Comparison of ENCODE assay signal across 20 cellular contexts in the genomic region with DNA sequence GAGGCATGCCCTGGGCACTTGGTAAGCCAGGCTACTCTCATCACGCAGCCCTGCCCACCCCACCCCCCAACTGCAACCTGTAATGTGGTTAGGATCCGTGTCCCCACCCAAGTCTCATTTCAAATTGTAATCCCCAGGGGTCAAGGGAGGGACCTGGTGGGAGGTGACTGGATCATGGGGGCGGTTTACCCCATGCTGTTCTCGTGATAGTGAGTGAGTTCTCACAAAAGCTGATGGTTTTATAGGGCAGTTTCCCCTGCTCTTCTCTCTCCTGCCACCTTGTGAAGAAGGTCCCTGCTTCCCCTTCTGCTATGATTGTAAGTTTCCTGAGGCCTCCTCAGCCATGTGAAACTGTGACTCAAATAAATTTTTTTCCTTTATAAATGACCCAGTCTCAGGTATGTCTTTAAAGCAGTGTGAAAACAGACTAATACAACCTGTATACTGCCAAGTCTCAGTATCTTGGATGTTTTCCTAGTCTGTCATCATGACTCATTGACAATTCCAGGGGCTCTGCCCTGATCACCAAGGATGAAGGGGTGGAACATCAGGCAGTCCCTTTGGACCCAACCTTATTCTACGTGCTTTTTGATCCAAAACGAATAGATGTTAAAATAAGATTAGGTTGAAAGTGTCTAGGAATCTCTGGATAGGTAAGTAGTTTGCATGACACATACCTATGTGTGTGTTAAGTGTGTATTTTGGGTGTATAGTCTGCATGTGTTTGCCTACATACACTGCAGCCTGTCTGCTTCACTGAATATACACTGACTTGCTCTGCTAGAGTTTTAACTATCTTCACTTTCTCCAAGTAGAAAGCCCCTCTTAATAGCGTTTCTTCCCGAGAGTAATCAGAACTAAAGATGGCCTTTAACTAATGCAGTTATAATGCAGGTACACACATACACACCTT.
DNase-seq lines count a peak whose midpoint lies in the region; ATAC-seq, FAIRE-seq and TF ChIP-seq lines count a peak whose summit lies in the region.
"Had no signal": no experiment of that assay in that cellular context is flagged by ENCODE, and none has a peak within 500 bp of the region (broad histone marks: within the 10 kb centered on the region; RNA-seq: fewer than 3 reads in every experiment).

No MANE protein-coding gene starts in this region.

- TF ChIP-seq CTCF in AG10803 (conservative IDR thresholded peaks at IDR 0.05; ENCODE audit: low read length) = no peak
- TF ChIP-seq CTCF in bronchial epithelial cell (IDR thresholded peaks at IDR 0.05; ENCODE audit: insufficient read depth, low read length, severe bottlenecking) = no peak
- no peak for TF ChIP-seq CTCF in nephron progenitor cell (IDR thresholded peaks at IDR 0.05)

- DNase-seq in AG10803 (ENCODE audit: low read depth) (peak; percentile 30), M059J (ENCODE audit: low read depth) (peak; percentile 32), bronchial epithelial cell (ENCODE audit: low read depth) (peak; percentile 88), nephron progenitor cell (no peak), SHP77 (lab: John Stamatoyannopoulos, UW) (no peak), dedifferentiated amniotic fluid mesenchymal stem cell (ENCODE audit: extremely low spot score) (no peak)
- DNase-seq in activated T-cell treated with anti-CD3 and anti-CD28 coated beads, Interleukin-2, amount 50 U/mL, for 24 hours = no peak
- DNase-seq: activated CD4-positive, alpha-beta memory T cell treated with anti-CD3 and anti-CD28 coated beads, Interleukin-2, amount 10 ng/mL, durations not matched to agents 7 days and 5 days; activated T-cell treated with anti-CD3 and anti-CD28 coated beads, Interleukin-2, amount 50 U/mL, for 48 hours; KG1; natural killer cell; NCI-H1092 treated with DMSO at 0.1 percent for 48 hours; NCI-H526; SHP77 treated with DMSO at 0.1 percent for 48 hours; stimulated activated CD4-positive, alpha-beta T cell treated with anti-CD3 and anti-CD28 coated beads, Interleukin-2, amount 100 ng/mL, for 48 hours; stomach; T-helper 17 cell had no signal

- H3K4me3 ChIP-seq in AG10803 (ENCODE audit: low read length) = no peak overlapping the region
- H3K4me3 ChIP-seq in bronchial epithelial cell (ENCODE audit: low read depth, low read length) = no peak overlapping the region
- H3K4me3 ChIP-seq: stomach had no signal

- no peak for FAIRE-seq in bronchial epithelial cell (lab: Jason Lieb, UNC)
- FAIRE-seq: colon had no signal

- peak overlapping the region; percentile 64 for H3K27ac Mint-ChIP-seq in nephron progenitor cell
- H3K27ac Mint-ChIP-seq in activated T-cell treated with anti-CD3 and anti-CD28 coated beads, Interleukin-2, amount 50 U/mL, for 24 hours = no peak overlapping the region
- H3K27ac Mint-ChIP-seq: activated CD4-positive, alpha-beta memory T cell treated with anti-CD3 and anti-CD28 coated beads, Interleukin-2, amount 10 ng/mL, durations not matched to agents 7 days and 5 days; activated naive CD4-positive, alpha-beta T cell treated with anti-CD3 and anti-CD28 coated beads, Interleukin-2, amount 50 U/mL, for 24 hours; natural killer cell; T-helper 17 cell had no signal

- H3K27me3 Mint-ChIP-seq in nephron progenitor cell (ENCODE audit: low read depth, poor library complexity) = peaks cover 6% of the 10 kb centered on the region
- peaks cover 10% of the 10 kb centered on the region for H3K27me3 Mint-ChIP-seq in activated T-cell treated with anti-CD3 and anti-CD28 coated beads, Interleukin-2, amount 50 U/mL, for 24 hours

- no peaks in the 10 kb centered on the region for H3K9me3 Mint-ChIP-seq in nephron progenitor cell
- H3K9me3 Mint-ChIP-seq in activated T-cell treated with anti-CD3 and anti-CD28 coated beads, Interleukin-2, amount 50 U/mL, for 24 hours = no peaks in the 10 kb centered on the region
- H3K9me3 Mint-ChIP-seq: activated CD4-positive, alpha-beta memory T cell treated with anti-CD3 and anti-CD28 coated beads, Interleukin-2, amount 10 ng/mL, durations not matched to agents 7 days and 5 days; activated naive CD4-positive, alpha-beta T cell treated with anti-CD3 and anti-CD28 coated beads, Interleukin-2, amount 50 U/mL, for 24 hours; natural killer cell had no signal

- H3K36me3 ChIP-seq in bronchial epithelial cell (ENCODE audit: control insufficient read depth, insufficient read depth, low read length) = no peaks in the 10 kb centered on the region
- H3K36me3 ChIP-seq: stomach had no signal

- H3K4me1 Mint-ChIP-seq in nephron progenitor cell = peaks cover 89% of the 10 kb centered on the region
- no peaks in the 10 kb centered on the region for H3K4me1 Mint-ChIP-seq in activated T-cell treated with anti-CD3 and anti-CD28 coated beads, Interleukin-2, amount 50 U/mL, for 24 hours (ENCODE audit: low read depth)
- H3K4me1 Mint-ChIP-seq: activated CD4-positive, alpha-beta memory T cell treated with anti-CD3 and anti-CD28 coated beads, Interleukin-2, amount 10 ng/mL, durations not matched to agents 7 days and 5 days; activated naive CD4-positive, alpha-beta T cell treated with anti-CD3 and anti-CD28 coated beads, Interleukin-2, amount 50 U/mL, for 24 hours; natural killer cell had no signal

- H3K36me3 Mint-ChIP-seq in nephron progenitor cell (ENCODE audit: low read depth) = no peaks in the 10 kb centered on the region
- H3K36me3 Mint-ChIP-seq in activated T-cell treated with anti-CD3 and anti-CD28 coated beads, Interleukin-2, amount 50 U/mL, for 24 hours (ENCODE audit: low read depth) = no peaks in the 10 kb centered on the region
- H3K36me3 Mint-ChIP-seq: activated naive CD4-positive, alpha-beta T cell treated with anti-CD3 and anti-CD28 coated beads, Interleukin-2, amount 50 U/mL, for 24 hours; natural killer cell had no signal

- H3K27me3 ChIP-seq in bronchial epithelial cell (ENCODE audit: control insufficient read depth, insufficient read depth, low read length) = no peaks in the 10 kb centered on the region
- H3K27me3 ChIP-seq: stomach had no signal

- no peak for ATAC-seq in GM18907 (IDR thresholded peaks at IDR 0.05; ENCODE audit: unreplicated experiment)
- ATAC-seq: natural killer cell, T-helper 17 cell had no signal

- peak overlapping the region; percentile 58 for H3K4me3 Mint-ChIP-seq in nephron progenitor cell
- no peak overlapping the region for H3K4me3 Mint-ChIP-seq in activated T-cell treated with anti-CD3 and anti-CD28 coated beads, Interleukin-2, amount 50 U/mL, for 24 hours
- H3K4me3 Mint-ChIP-seq: activated CD4-positive, alpha-beta memory T cell treated with anti-CD3 and anti-CD28 coated beads, Interleukin-2, amount 10 ng/mL, durations not matched to agents 7 days and 5 days; activated naive CD4-positive, alpha-beta T cell treated with anti-CD3 and anti-CD28 coated beads, Interleukin-2, amount 50 U/mL, for 24 hours; natural killer cell; T-helper 17 cell had no signal

Comparison
In these comparisons a context has a peak if more than half of its experiments do, and no peak if none do; other contexts are left out.
1. DNase-seq: peak in AG10803 (single experiment), M059J (single experiment) and bronchial epithelial cell (single experiment); none in nephron progenitor cell (single experiment), SHP77 (0 of 2), dedifferentiated amniotic fluid mesenchymal stem cell (single experiment) and activated T-cell treated with anti-CD3 and anti-CD28 coated beads, Interleukin-2, amount 50 U/mL, for 24 hours (single experiment).